11 cellular contexts compared by ENCODE assay signal in genomic region chr4:127251423-127251822, GRCh38.
DNase-seq lines count a peak whose midpoint lies in the region; ATAC-seq, FAIRE-seq and TF ChIP-seq lines count a peak whose summit lies in the region.
"Had no signal": no experiment of that assay in that cellular context is flagged by ENCODE, and none has a peak within 500 bp of the region (broad histone marks: within the 10 kb centered on the region; RNA-seq: fewer than 3 reads in every experiment).

No MANE protein-coding gene starts in this region.

- no peak overlapping the region for H2AK5ac ChIP-seq in IMR-90 (ENCODE audit: low read depth, low read length)

- TF ChIP-seq POLR2A in IMR-90 (IDR thresholded peaks at IDR 0.05; ENCODE audit: low read depth, low read length): no peak

- H2AFZ ChIP-seq in IMR-90 (replicated peaks; ENCODE audit: low read length, poor library complexity): no peak overlapping the region

- H2AK9ac ChIP-seq in IMR-90 (replicated peaks; ENCODE audit: low read depth, low read length, poor library complexity): no peak overlapping the region

- H2BK5ac ChIP-seq in IMR-90 (ENCODE audit: low read depth, low read length, poor library complexity, severe bottlenecking): no peak overlapping the region

- dilution Hi-C loops in IMR-90 (cut with HindIII; ENCODE audit: low sequenced_read_pairs, unreplicated experiment): no loop called here

- no peaks in the 10 kb centered on the region for H3K9me1 ChIP-seq in IMR-90 (ENCODE audit: insufficient read depth, low read length)

- no peak overlapping the region for H4K91ac ChIP-seq in IMR-90 (ENCODE audit: insufficient read depth, low read depth, low read length)

- CTCF ChIA-PET in IMR-90 (lab: Yijun Ruan, JAX): no interaction called here

- intact Hi-C loops in IMR-90 (cut with micrococcal nuclease): no loop called here

- H3K9ac ChIP-seq in IMR-90 (ENCODE audit: low read depth, low read length): no peak overlapping the region

- no peaks in the 10 kb centered on the region for H3K79me1 ChIP-seq in IMR-90 (ENCODE audit: low read depth in 1 of 2, low read length in 2 of 2)

- no peak overlapping the region for H3K4ac ChIP-seq in IMR-90 (ENCODE audit: low read depth, low read length)

- no peak overlapping the region for H3K14ac ChIP-seq in IMR-90 (replicated peaks; ENCODE audit: low read depth, low read length)

- no peaks in the 10 kb centered on the region for H3K36me3 ChIP-seq in IMR-90 (ENCODE audit: control insufficient read depth, insufficient read depth, low read length)
- no peaks in the 10 kb centered on the region for H3K36me3 ChIP-seq in bronchial epithelial cell (ENCODE audit: control insufficient read depth, insufficient read depth, low read length)
- no peaks in the 10 kb centered on the region for H3K36me3 ChIP-seq in MG63

- no peak overlapping the region for H4K5ac ChIP-seq in IMR-90 (ENCODE audit: low read depth, low read length)

- no peaks in the 10 kb centered on the region for H3K9me3 ChIP-seq in IMR-90 (ENCODE audit: control insufficient read depth, insufficient read depth, low read length)
- H3K9me3 ChIP-seq in MG63: no peaks in the 10 kb centered on the region

- peak; percentile 26 for DNase-seq in GM04503 (ENCODE audit: low read depth)
- peak; percentile 62 for DNase-seq in IMR-90
- DNase-seq in bronchial epithelial cell (ENCODE audit: low read depth): peak; percentile 6
- DNase-seq in NCI-H2227 (lab: John Stamatoyannopoulos, UW; ENCODE audit: unreplicated experiment): no peak
- no peak for DNase-seq in germinal center (ENCODE audit: low spot score)
- DNase-seq in MG63: no peak
- DNase-seq: CD4-positive, CD25-positive, alpha-beta regulatory T cell; NCI-H2107; stimulated activated CD4-positive, alpha-beta T cell treated with anti-CD3 and anti-CD28 coated beads, Interleukin-1b, Interleukin-23, amount 100 ng/mL, for 48 hours had no signal

- no peak overlapping the region for H3K56ac ChIP-seq in IMR-90 (ENCODE audit: extremely low read depth, insufficient read depth, low read length)

- H2BK120ac ChIP-seq in IMR-90 (ENCODE audit: low read depth, low read length): no peak overlapping the region

- peak; percentile 49 for ATAC-seq in GM21786 (IDR thresholded peaks at IDR 0.05; ENCODE audit: unreplicated experiment)
- peak; percentile 87 for ATAC-seq in IMR-90 (ENCODE audit: low read depth)
- ATAC-seq in GM21381 (IDR thresholded peaks at IDR 0.05; ENCODE audit: unreplicated experiment): no peak

- no peak for FAIRE-seq in bronchial epithelial cell (lab: Jason Lieb, UNC)

- no peak overlapping the region for H2BK20ac ChIP-seq in IMR-90 (ENCODE audit: low read depth, low read length)

- in situ Hi-C loops in IMR-90 (cut with MboI; ENCODE audit: low sequenced_read_pairs): no loop called here

- no peak overlapping the region for H3K18ac ChIP-seq in IMR-90 (ENCODE audit: low read depth, low read length)

- no peak for TF ChIP-seq CTCF in IMR-90 (conservative IDR thresholded peaks at IDR 0.05; ENCODE audit: low read depth, low read length)
- TF ChIP-seq CTCF in bronchial epithelial cell (IDR thresholded peaks at IDR 0.05; ENCODE audit: insufficient read depth, low read length, severe bottlenecking): no peak

- H3K27me3 ChIP-seq in IMR-90 (ENCODE audit: control insufficient read depth, insufficient read depth, low read length): no peaks in the 10 kb centered on the region
- H3K27me3 ChIP-seq in bronchial epithelial cell (ENCODE audit: control insufficient read depth, insufficient read depth, low read length): no peaks in the 10 kb centered on the region
- H3K27me3 ChIP-seq in MG63: no peaks in the 10 kb centered on the region

- H3K27ac ChIP-seq in IMR-90 (ENCODE audit: insufficient read depth, low read length): no peak overlapping the region

- H4K20me1 ChIP-seq in IMR-90 (ENCODE audit: insufficient read depth, low read length): no peaks in the 10 kb centered on the region

- H3K23ac ChIP-seq in IMR-90 (ENCODE audit: low read depth, low read length): no peak overlapping the region

- H4K8ac ChIP-seq in IMR-90 (ENCODE audit: low read depth in 2 of 2, low read length in 2 of 2): no peak overlapping the region

- no peak overlapping the region for H2BK15ac ChIP-seq in IMR-90 (ENCODE audit: low read depth, low read length)

- no peak overlapping the region for H3K4me3 ChIP-seq in IMR-90 (ENCODE audit: insufficient read depth, low read depth, low read length)
- H3K4me3 ChIP-seq in bronchial epithelial cell (ENCODE audit: low read depth, low read length): no peak overlapping the region
- no peak overlapping the region for H3K4me3 ChIP-seq in MG63

- no peaks in the 10 kb centered on the region for H3K4me1 ChIP-seq in IMR-90 (ENCODE audit: control insufficient read depth, insufficient read depth, low read length)

- BruUV-seq in IMR-90 (replicated peaks; lab: Mats Ljungman, UMichigan): no TSS peak

- POLR2A ChIA-PET in IMR-90 (lab: Charles Lee; ENCODE audit: unreplicated experiment): no interaction called here

- no peak for TF ChIP-seq RAD21 in IMR-90 (IDR thresholded peaks at IDR 0.05; ENCODE audit: low read length)

- H3K4me2 ChIP-seq in IMR-90 (ENCODE audit: low read depth, low read length): no peak overlapping the region

TF ChIP-seq in IMR-90, 13 proteins besides CTCF, POLR2A, EP300 and RAD21:
- TF ChIP-seq FOS (IDR thresholded peaks at IDR 0.05; ENCODE audit: low read depth, low read length): 0 out of 2 replicates have a peak, but pooled peaks have one; percentile 18
- no peak for TF ChIP-seq CHD1 (IDR thresholded peaks at IDR 0.05; ENCODE audit: low read depth, low read length)

Comparison
In these comparisons a context has a peak if more than half of its experiments do, and no peak if none do; other contexts are left out.
1. DNase-seq: peak in GM04503 (single experiment), IMR-90 (single experiment) and bronchial epithelial cell (single experiment); none in NCI-H2227 (single experiment), germinal center (single experiment) and MG63 (single experiment).